ENCODE assay signal across 30 cellular contexts in genomic region chr14:97443412-97443811, GRCh38.
DNase-seq lines count a peak whose midpoint lies in the region; TF ChIP-seq lines count a peak whose summit lies in the region.
"Had no signal": no experiment of that assay in that cellular context is flagged by ENCODE, and none has a peak within 500 bp of the region (broad histone marks: within the 10 kb centered on the region; RNA-seq: fewer than 3 reads in every experiment).

No MANE protein-coding gene starts in this region.

- H3K79me2 ChIP-seq in osteoblast (ENCODE audit: insufficient read depth, low read length): no peaks in the 10 kb centered on the region

- no peak overlapping the region for H3K27ac ChIP-seq in osteoblast (ENCODE audit: low read depth, low read length)
- no peak overlapping the region for H3K27ac ChIP-seq in spleen
- H3K27ac ChIP-seq: PC-9 had no signal

- no peak overlapping the region for H2AFZ ChIP-seq in osteoblast (ENCODE audit: low read length)
- H2AFZ ChIP-seq: PC-9 had no signal

- TF ChIP-seq POLR2A in spleen (IDR thresholded peaks at IDR 0.05): no peak

- peak overlapping the region; percentile 93 for H3K27ac Mint-ChIP-seq in T-helper 2 cell treated with Interferon-gamma antibody and Interleukin-4, amounts not matched to agents 5 μg/mL and 100 μg/mL, for 36 hours
- peak overlapping the region; percentile 11 for H3K27ac Mint-ChIP-seq in activated T-cell treated with anti-CD3 and anti-CD28 coated beads, Interleukin-2, amount 50 U/mL, for 24 hours
- peak overlapping the region; percentile 96 for H3K27ac Mint-ChIP-seq in activated CD4-positive, alpha-beta memory T cell treated with anti-CD3 and anti-CD28 coated beads for 36 hours
- H3K27ac Mint-ChIP-seq: CD14-positive monocyte; CD8-positive, alpha-beta memory T cell; HFFc6 had no signal

- H3K27me3 Mint-ChIP-seq in T-helper 2 cell treated with Interferon-gamma antibody and Interleukin-4, amounts not matched to agents 5 μg/mL and 100 μg/mL, for 36 hours (ENCODE audit: low read depth): no peaks in the 10 kb centered on the region
- no peaks in the 10 kb centered on the region for H3K27me3 Mint-ChIP-seq in activated T-cell treated with anti-CD3 and anti-CD28 coated beads, Interleukin-2, amount 50 U/mL, for 24 hours
- no peaks in the 10 kb centered on the region for H3K27me3 Mint-ChIP-seq in activated CD4-positive, alpha-beta memory T cell treated with anti-CD3 and anti-CD28 coated beads for 36 hours
- H3K27me3 Mint-ChIP-seq: CD8-positive, alpha-beta memory T cell had no signal

- H3K4me2 ChIP-seq in osteoblast (ENCODE audit: insufficient read depth, low read length): no peak overlapping the region
- H3K4me2 ChIP-seq: PC-9 had no signal

- no peak for DNase-seq in T-helper 2 cell treated with Interferon-gamma antibody and Interleukin-4, amounts not matched to agents 5 μg/mL and 100 μg/mL, for 36 hours (ENCODE audit: low spot score)
- DNase-seq in T-helper 2 cell (no peak), osteoblast (ENCODE audit: insufficient read length, low spot score, missing footprints) (peak; percentile 62), middle frontal gyrus (ENCODE audit: extremely low spot score, low spot score) (no peak), spleen (no peak)
- no peak for DNase-seq in activated T-cell treated with anti-CD3 and anti-CD28 coated beads, Interleukin-2, amount 50 U/mL, for 24 hours
- no peak for DNase-seq in activated T-cell treated with anti-CD3 and anti-CD28 coated beads, Interleukin-2, amount 50 U/mL, for 48 hours
- no peak for DNase-seq in activated CD4-positive, alpha-beta memory T cell treated with anti-CD3 and anti-CD28 coated beads for 36 hours
- DNase-seq: 8988T; ACHN; BE2C; CD8-positive, alpha-beta memory T cell; DMS 273 treated with DMSO at 0.1 percent for 48 hours; DMS79; EL; GDM1; GOT3; HFFc6; KBM-7; MG63; NCI-H1105 treated with DMSO at 0.1 percent for 48 hours; NCI-H146; NCI-H1930; NCI-H2107; NCI-H446; NCI-H524 treated with DMSO at 0.1 percent for 48 hours; NCI-H82; PC-9 had no signal

- H3K4me3 Mint-ChIP-seq in T-helper 2 cell treated with Interferon-gamma antibody and Interleukin-4, amounts not matched to agents 5 μg/mL and 100 μg/mL, for 36 hours: peak overlapping the region; percentile 65
- no peak overlapping the region for H3K4me3 Mint-ChIP-seq in activated T-cell treated with anti-CD3 and anti-CD28 coated beads, Interleukin-2, amount 50 U/mL, for 24 hours
- H3K4me3 Mint-ChIP-seq in activated CD4-positive, alpha-beta memory T cell treated with anti-CD3 and anti-CD28 coated beads for 36 hours: no peak overlapping the region
- H3K4me3 Mint-ChIP-seq: CD14-positive monocyte; CD8-positive, alpha-beta memory T cell; HFFc6 had no signal

- H3K36me3 Mint-ChIP-seq in T-helper 2 cell treated with Interferon-gamma antibody and Interleukin-4, amounts not matched to agents 5 μg/mL and 100 μg/mL, for 36 hours (ENCODE audit: low read depth): peaks cover 33% of the 10 kb centered on the region
- H3K36me3 Mint-ChIP-seq in activated T-cell treated with anti-CD3 and anti-CD28 coated beads, Interleukin-2, amount 50 U/mL, for 24 hours (ENCODE audit: low read depth): no peaks in the 10 kb centered on the region
- H3K36me3 Mint-ChIP-seq in activated CD4-positive, alpha-beta memory T cell treated with anti-CD3 and anti-CD28 coated beads for 36 hours: no peaks in the 10 kb centered on the region
- H3K36me3 Mint-ChIP-seq: CD14-positive monocyte had no signal

- H3K9me3 ChIP-seq in osteoblast (ENCODE audit: low read depth, low read length) (no peaks in the 10 kb centered on the region), spleen (no peaks in the 10 kb centered on the region)
- H3K9me3 ChIP-seq: BE2C, HAP-1, MG63 had no signal

- 75 to 87% (median 80%) methylated on average over 3 of the region's 3 CpGs for WGBS in spleen, 5 donors

- POLR2A ChIA-PET in activated CD4-positive, alpha-beta memory T cell treated with anti-CD3 and anti-CD28 coated beads for 36 hours (lab: Charles Lee): interaction anchor here (1.9 to 2.4 kb wide), 2 partner anchors 13 to 34 kb away, joined by 4 to 10 read pairs; no protein-coding TSS in a partner anchor

- H3K9me3 Mint-ChIP-seq in T-helper 2 cell treated with Interferon-gamma antibody and Interleukin-4, amounts not matched to agents 5 μg/mL and 100 μg/mL, for 36 hours: peaks cover 26% of the 10 kb centered on the region
- H3K9me3 Mint-ChIP-seq in activated T-cell treated with anti-CD3 and anti-CD28 coated beads, Interleukin-2, amount 50 U/mL, for 24 hours: no peaks in the 10 kb centered on the region
- H3K9me3 Mint-ChIP-seq in activated CD4-positive, alpha-beta memory T cell treated with anti-CD3 and anti-CD28 coated beads for 36 hours: no peaks in the 10 kb centered on the region
- H3K9me3 Mint-ChIP-seq: CD14-positive monocyte; CD8-positive, alpha-beta memory T cell had no signal

- H3K4me1 Mint-ChIP-seq in T-helper 2 cell treated with Interferon-gamma antibody and Interleukin-4, amounts not matched to agents 5 μg/mL and 100 μg/mL, for 36 hours (ENCODE audit: low read depth): peaks cover 73% of the 10 kb centered on the region
- peaks cover 32% of the 10 kb centered on the region for H3K4me1 Mint-ChIP-seq in activated T-cell treated with anti-CD3 and anti-CD28 coated beads, Interleukin-2, amount 50 U/mL, for 24 hours (ENCODE audit: low read depth)
- H3K4me1 Mint-ChIP-seq in activated CD4-positive, alpha-beta memory T cell treated with anti-CD3 and anti-CD28 coated beads for 36 hours (ENCODE audit: low read depth): peaks cover 25% of the 10 kb centered on the region
- H3K4me1 Mint-ChIP-seq: CD14-positive monocyte had no signal

- H3K4me1 ChIP-seq in osteoblast (ENCODE audit: insufficient read depth, low read length): no peaks in the 10 kb centered on the region
- no peaks in the 10 kb centered on the region for H3K4me1 ChIP-seq in spleen
- H3K4me1 ChIP-seq: BE2C, HAP-1 had no signal

- intact Hi-C loops in activated CD4-positive, alpha-beta memory T cell treated with anti-CD3 and anti-CD28 coated beads for 36 hours (cut with micrococcal nuclease): no loop called here
- intact Hi-C loops in spleen (cut with DNase I; ENCODE audit: low total_unique reads): no loop called here

- H3K36me3 ChIP-seq in osteoblast (ENCODE audit: insufficient read depth, low read length) (no peaks in the 10 kb centered on the region), spleen (no peaks in the 10 kb centered on the region)
- H3K36me3 ChIP-seq: BE2C, HAP-1, MG63 had no signal

- H3K4me3 ChIP-seq in osteoblast (ENCODE audit: insufficient read depth, low read length) (no peak overlapping the region), spleen (no peak overlapping the region)
- H3K4me3 ChIP-seq: HAP-1, MG63, PC-9 had no signal

- H4K20me1 ChIP-seq in osteoblast (ENCODE audit: insufficient read depth, low read length): no peaks in the 10 kb centered on the region

- CTCF ChIA-PET in activated CD4-positive, alpha-beta memory T cell treated with anti-CD3 and anti-CD28 coated beads for 36 hours (lab: Charles Lee): interaction anchor here (1.1 kb wide), 1 partner anchor 12 kb away, joined by 3 read pairs; no protein-coding TSS in a partner anchor

- H3K27me3 ChIP-seq in osteoblast (ENCODE audit: insufficient read depth, low read length): no peaks in the 10 kb centered on the region
- no peaks in the 10 kb centered on the region for H3K27me3 ChIP-seq in spleen (replicated peaks in 1 of 7)
- H3K27me3 ChIP-seq: BE2C, MG63 had no signal

- no peak for TF ChIP-seq CTCF in osteoblast (IDR thresholded peaks at IDR 0.05; ENCODE audit: extremely low read depth, low read depth, low read length)
- TF ChIP-seq CTCF in spleen (IDR thresholded peaks at IDR 0.05 in 8 of 11, conservative IDR thresholded peaks at IDR 0.05 in 3 of 11): no peak

Comparison
In these comparisons a context has a peak if more than half of its experiments do, and no peak if none do; other contexts are left out.
1. H3K27ac Mint-ChIP-seq: peak in every context shown above with its lines; median percentile 96 in activated CD4-positive, alpha-beta memory T cell treated with anti-CD3 and anti-CD28 coated beads for 36 hours; 93 in T-helper 2 cell treated with Interferon-gamma antibody and Interleukin-4, amounts not matched to agents 5 μg/mL and 100 μg/mL, for 36 hours; 11 in activated T-cell treated with anti-CD3 and anti-CD28 coated beads, Interleukin-2, amount 50 U/mL, for 24 hours.